22 cellular contexts compared by ENCODE assay signal in the genomic region with DNA sequence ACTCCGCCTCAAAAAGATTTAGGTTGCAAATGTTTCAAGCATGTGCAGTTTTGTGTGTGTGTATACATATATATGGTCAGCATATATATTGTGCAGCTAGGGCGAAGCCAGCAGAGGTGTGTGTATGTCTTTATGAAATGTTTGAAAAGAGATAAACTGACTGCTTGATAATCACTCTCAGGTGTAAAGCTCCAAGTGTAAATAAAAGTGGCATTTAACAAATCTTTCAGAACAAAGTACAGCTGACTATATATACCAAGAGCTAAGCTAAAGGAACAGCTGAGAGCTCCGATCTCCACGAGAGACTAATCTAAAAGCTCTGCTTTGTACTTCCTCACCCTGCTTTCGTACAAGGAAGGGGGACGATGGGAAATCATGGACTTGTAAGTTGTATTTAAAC. TPM values are rescaled to one million over a fixed set of nuclear protein-coding genes. Genes with fewer than 3 reads are reported as not detected.
"Had no signal": no experiment of that assay in that cellular context is flagged by ENCODE, and none has a peak within 500 bp of the region (broad histone marks: within the 10 kb centered on the region; RNA-seq: fewer than 3 reads in every experiment).

No MANE protein-coding gene starts in this region.

- H3K27ac ChIP-seq: esophagus squamous epithelium, gastroesophageal sphincter, ovary, testis, tibial nerve had no signal

- FAIRE-seq: keratinocyte had no signal

- DNase-seq: caudate nucleus; effector memory CD8-positive, alpha-beta T cell; esophagus squamous epithelium; foreskin fibroblast; glutamatergic neuron; immature natural killer cell; left cardiac atrium; left ventricle myocardium superior; mesenchymal stem cell; natural killer cell; right cardiac atrium; stimulated activated CD4-positive, alpha-beta T cell treated with anti-CD3 and anti-CD28 coated beads, Interleukin-2, amount 100 ng/mL, for 48 hours; stimulated activated CD8-positive, alpha-beta memory T cell treated with anti-CD3 and anti-CD28 coated beads, Interleukin-4, amount 100 ng/mL, for 48 hours; stimulated activated naive CD8-positive, alpha-beta T cell treated with anti-CD3 and anti-CD28 coated beads, Interleukin-15, Interleukin-2, amounts not matched to agents 100 U/mL and 50 U/mL, for 24 hours; testis had no signal

- H3K4me1 ChIP-seq: esophagus squamous epithelium, gastroesophageal sphincter, testis, tibial nerve had no signal

- H3K4me2 ChIP-seq: smooth muscle cell had no signal

- H3K9me3 ChIP-seq: esophagus squamous epithelium, gastroesophageal sphincter, ovary, testis, tibial nerve had no signal

- H3K4me3 ChIP-seq: esophagus squamous epithelium, gastroesophageal sphincter, lung, ovary, smooth muscle cell, testis, tibial nerve had no signal

- H3K27me3 ChIP-seq: ovary, testis, tibial nerve had no signal

- ATAC-seq: gastroesophageal sphincter; left cardiac atrium; left ventricle myocardium superior; right cardiac atrium; stimulated activated effector memory CD8-positive, alpha-beta T cell treated with anti-CD3 and anti-CD28 coated beads, Interleukin-12 subunit alpha, Interleukin-12 subunit beta, amount 100 ng/mL, for 72 hours; stimulated activated naive CD8-positive, alpha-beta T cell treated with anti-CD3 and anti-CD28 coated beads, Interleukin-15, Interleukin-2, amounts not matched to agents 100 U/mL and 50 U/mL, for 24 hours had no signal

- H3K36me3 ChIP-seq: ovary had no signal

RNA-seq across cellular contexts. Expression of a gene that starts 11.6 kb away (rescaled TPM):
- total RNA-seq: natural killer cell, tibial nerve had no signal
- polyA plus RNA-seq: immature natural killer cell had no signal

RNA-seq across cellular contexts. Expression of a gene that starts 31.6 kb away (rescaled TPM):
- polyA plus RNA-seq: keratinocyte had no signal
